Comparison of ENCODE assay signal across 15 cellular contexts in the genomic region with DNA sequence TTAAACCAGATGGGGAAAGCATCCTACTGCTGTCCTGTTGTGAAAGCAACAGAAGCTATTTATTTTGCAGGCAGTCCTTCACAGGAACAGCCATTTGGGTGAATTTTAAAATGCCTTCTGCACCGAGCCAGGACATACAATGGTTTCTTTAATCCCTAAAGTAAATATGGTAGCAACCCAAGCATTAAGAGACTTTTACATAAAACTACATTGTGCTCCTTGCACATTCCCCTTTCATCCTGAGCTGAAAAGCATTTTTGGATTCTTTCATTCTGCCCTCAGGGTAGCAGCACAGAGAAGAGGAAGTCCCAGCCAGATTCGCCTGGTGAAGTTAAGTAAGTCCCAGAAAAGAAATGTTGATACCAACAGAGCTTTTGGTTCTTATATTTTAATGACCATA.
DNase-seq lines count a peak whose midpoint lies in the region; ATAC-seq and TF ChIP-seq lines count a peak whose summit lies in the region.
"Had no signal": no experiment of that assay in that cellular context is flagged by ENCODE, and none has a peak within 500 bp of the region (broad histone marks: within the 10 kb centered on the region; RNA-seq: fewer than 3 reads in every experiment).

No MANE protein-coding gene starts in this region.

- H3K9me2 ChIP-seq in PC-3 (replicated peaks; ENCODE audit: low read length) = no peaks in the 10 kb centered on the region

- peak overlapping the region; percentile 62; the same call in 1 of the 2 replicates for H3K4me3 Mint-ChIP-seq in HFFc6
- H3K4me3 Mint-ChIP-seq: activated naive CD8-positive, alpha-beta T cell treated with anti-CD3 and anti-CD28 coated beads, Interleukin-2, amount 50 U/mL, for 24 hours; dendritic cell treated with granulocyte-macrophage colony-stimulating factor and Interleukin-4, amounts not matched to agents 40 ng/mL and 50 ng/mL, for 4 days; naive thymus-derived CD8-positive, alpha-beta T cell had no signal

- H2AFZ ChIP-seq in PC-3 (ENCODE audit: low read length) = peak overlapping the region; percentile 73

- peaks cover 30% of the 10 kb centered on the region for H3K4me1 Mint-ChIP-seq in HFFc6 (ENCODE audit: low read depth)

- POLR2A ChIA-PET in PC-3 (lab: Charles Lee; ENCODE audit: unreplicated experiment) = interaction anchor here (0.6 kb wide), 1 partner anchor 84 kb away, joined by 3 read pairs; no protein-coding TSS in a partner anchor

- no peaks in the 10 kb centered on the region for H4K20me1 ChIP-seq in PC-3 (ENCODE audit: low read length)

- no peaks in the 10 kb centered on the region for H3F3A ChIP-seq in PC-3 (ENCODE audit: low read length, unreplicated experiment)

- CTCF ChIA-PET in PC-3 (lab: Charles Lee) = no interaction called here

- H3K27me3 Mint-ChIP-seq in HFFc6 (ENCODE audit: insufficient read depth) = no peaks in the 10 kb centered on the region; the same call in 1 of the 2 replicates
- H3K27me3 Mint-ChIP-seq: activated naive CD8-positive, alpha-beta T cell treated with anti-CD3 and anti-CD28 coated beads, Interleukin-2, amount 50 U/mL, for 24 hours; dendritic cell treated with granulocyte-macrophage colony-stimulating factor and Interleukin-4, amounts not matched to agents 40 ng/mL and 50 ng/mL, for 4 days had no signal

- no peaks in the 10 kb centered on the region for H3K36me3 ChIP-seq in PC-3 (ENCODE audit: low read depth, low read length)

- no peak overlapping the region for H3K4me3 ChIP-seq in PC-3 (ENCODE audit: low read length)

- no peak for TF ChIP-seq CTCF in HFFc6 (IDR thresholded peaks at IDR 0.05)
- no peak for TF ChIP-seq CTCF in PC-3 (conservative IDR thresholded peaks at IDR 0.05; ENCODE audit: low read depth, low read length)
- TF ChIP-seq CTCF in omental fat pad (IDR thresholded peaks at IDR 0.05) = no peak

- no peaks in the 10 kb centered on the region for H3K79me2 ChIP-seq in PC-3 (ENCODE audit: low read length)

- H3K27me3 ChIP-seq in PC-3 (ENCODE audit: low read length) = no peaks in the 10 kb centered on the region

- H3K36me3 Mint-ChIP-seq in HFFc6 (ENCODE audit: low read depth) = no peaks in the 10 kb centered on the region
- H3K36me3 Mint-ChIP-seq: naive thymus-derived CD8-positive, alpha-beta T cell had no signal

- peak overlapping the region; percentile 19; the same call in 1 of the 2 replicates for H3K4me2 ChIP-seq in PC-3 (ENCODE audit: low read length)

- ATAC-seq in PC-3 (peak; percentile 93), omental fat pad (ENCODE audit: low FRiP score) (peak; percentile 14), sciatic nerve (no peak)
- ATAC-seq: activated naive CD8-positive, alpha-beta T cell treated with anti-CD3 and anti-CD28 coated beads, Interleukin-2, amount 50 U/mL, for 24 hours; naive thymus-derived CD8-positive, alpha-beta T cell had no signal

- H3K9ac ChIP-seq in PC-3 (ENCODE audit: low read length) = no peak overlapping the region

- H3K27ac ChIP-seq in PC-3 (ENCODE audit: low read length) = peak overlapping the region; percentile 6; the same call in 1 of the 2 replicates
- H3K27ac ChIP-seq: C4-2B had no signal

- DNase-seq in HFFc6 = no peak
- peak; percentile 50 for DNase-seq in PC-3
- DNase-seq in epidermal melanocyte (ENCODE audit: insufficient read length, low spot score) = peak; percentile 63
- no peak for DNase-seq in omental fat pad (ENCODE audit: low spot score)
- no peak for DNase-seq in NOMO-1 treated with DMSO at 0.1 percent for 48 hours (lab: John Stamatoyannopoulos, UW; ENCODE audit: unreplicated experiment)
- no peak for DNase-seq in sciatic nerve (ENCODE audit: low spot score)
- DNase-seq in kidney glomerular epithelial cell (lab: John Stamatoyannopoulos, UW) = no peak
- DNase-seq: activated CD4-positive, CD25-positive, alpha-beta regulatory T cell treated with anti-CD3 and anti-CD28 coated beads, Interleukin-2, amount 50 U/mL, for 72 hours; activated naive CD8-positive, alpha-beta T cell treated with anti-CD3 and anti-CD28 coated beads, Interleukin-2, amount 50 U/mL, for 24 hours; activated T-cell treated with anti-CD3 and anti-CD28 coated beads for 4 hours; naive thymus-derived CD8-positive, alpha-beta T cell; NCI-H1436; NCI-H774 had no signal

- H3K9me3 Mint-ChIP-seq in HFFc6 = no peaks in the 10 kb centered on the region
- H3K9me3 Mint-ChIP-seq: activated naive CD8-positive, alpha-beta T cell treated with anti-CD3 and anti-CD28 coated beads, Interleukin-2, amount 50 U/mL, for 24 hours; dendritic cell treated with granulocyte-macrophage colony-stimulating factor and Interleukin-4, amounts not matched to agents 40 ng/mL and 50 ng/mL, for 4 days; naive thymus-derived CD8-positive, alpha-beta T cell had no signal

- H3K9me3 ChIP-seq in PC-3 (ENCODE audit: low read length) = no peaks in the 10 kb centered on the region

- H3K4me1 ChIP-seq in PC-3 (ENCODE audit: insufficient read depth, low read length) = peaks cover 12% of the 10 kb centered on the region

- no TSS peak for BruUV-seq in PC-3 (replicated peaks; lab: Mats Ljungman, UMichigan)

- intact Hi-C loops in PC-3 (cut with micrococcal nuclease) (loop anchor here (1.0 to 5.0 kb wide), 3 partner anchors 50 to 83 kb away; partner anchors contain the start of gene FAM3C), sciatic nerve (cut with DNase I) (no loop called here)

- peak overlapping the region; percentile 30; the same call in 1 of the 2 replicates for H3K27ac Mint-ChIP-seq in HFFc6
- H3K27ac Mint-ChIP-seq: activated naive CD8-positive, alpha-beta T cell treated with anti-CD3 and anti-CD28 coated beads, Interleukin-2, amount 50 U/mL, for 24 hours; dendritic cell treated with granulocyte-macrophage colony-stimulating factor and Interleukin-4, amounts not matched to agents 40 ng/mL and 50 ng/mL, for 4 days; naive thymus-derived CD8-positive, alpha-beta T cell had no signal

Comparison
In these comparisons a context has a peak if more than half of its experiments do, and no peak if none do; other contexts are left out.
1. DNase-seq: peak in PC-3 (single experiment) and epidermal melanocyte (single experiment); none in HFFc6 (single experiment), omental fat pad (single experiment), NOMO-1 treated with DMSO at 0.1 percent for 48 hours (single experiment), sciatic nerve (single experiment) and kidney glomerular epithelial cell (single experiment).